Comparison of ENCODE assay signal across 10 cellular contexts in the genomic region with DNA sequence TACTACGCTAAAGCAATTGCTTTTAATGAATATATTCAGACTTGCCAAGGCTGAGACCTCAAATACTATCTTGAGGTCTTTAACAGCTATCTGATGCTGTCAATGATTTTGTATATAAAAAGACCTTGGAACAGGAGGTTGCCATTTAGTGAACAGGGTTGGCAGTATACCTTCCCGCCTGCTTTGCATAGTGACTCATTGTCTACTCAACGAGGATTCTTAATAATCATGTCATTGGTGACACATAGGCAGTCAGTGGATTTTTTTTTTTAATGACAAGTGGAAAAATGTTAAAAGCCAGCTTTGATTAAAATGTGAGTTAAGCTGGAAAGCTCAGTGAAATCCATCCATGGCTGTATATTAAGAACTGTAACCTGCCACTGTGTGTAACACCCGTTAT.
"Had no signal": no experiment of that assay in that cellular context is flagged by ENCODE, and none has a peak within 500 bp of the region (broad histone marks: within the 10 kb centered on the region; RNA-seq: fewer than 3 reads in every experiment).

No MANE protein-coding gene starts in this region.

- ATAC-seq: effector memory CD8-positive, alpha-beta T cell; pancreas had no signal

- H3K27me3 ChIP-seq: adrenal gland, neural progenitor cell, pancreas had no signal

- DNase-seq: activated naive CD4-positive, alpha-beta T cell treated with Interleukin-2 at 50 U/mL for 16 hours; cortex of kidney; effector memory CD8-positive, alpha-beta T cell; hippocampal formation; kidney glomerular epithelial cell; pancreas; stimulated activated CD4-positive, alpha-beta T cell treated with anti-CD3 and anti-CD28 coated beads, Interleukin-2, amount 100 ng/mL, for 48 hours had no signal

- H3K4me1 ChIP-seq: adrenal gland, pancreas had no signal

- H3K27ac ChIP-seq: adrenal gland, neural progenitor cell, pancreas, thoracic aorta had no signal
